In genomic region chr6:147040041-147040440, GRCh38 we compare ENCODE assay signal across 24 cellular contexts.
DNase-seq lines count a peak whose midpoint lies in the region; ATAC-seq and TF ChIP-seq lines count a peak whose summit lies in the region.
"Had no signal": no experiment of that assay in that cellular context is flagged by ENCODE, and none has a peak within 500 bp of the region (broad histone marks: within the 10 kb centered on the region; RNA-seq: fewer than 3 reads in every experiment).

No MANE protein-coding gene starts in this region.

- CTCF ChIA-PET in RWPE1 (lab: Yijun Ruan, JAX): no interaction called here

- no peaks in the 10 kb centered on the region for H3K27me3 Mint-ChIP-seq in osteocyte (ENCODE audit: unreplicated experiment)
- H3K27me3 Mint-ChIP-seq: activated T-cell treated with anti-CD3 and anti-CD28 coated beads, Interleukin-2, amount 50 U/mL, for 24 hours; CD4-positive, CD25-positive, alpha-beta regulatory T cell had no signal

- peak overlapping the region; percentile 72 for H3K9ac ChIP-seq in SK-N-MC (ENCODE audit: insufficient read length)

- H3K4me3 Mint-ChIP-seq in osteocyte (ENCODE audit: unreplicated experiment): no peak overlapping the region
- H3K4me3 Mint-ChIP-seq: activated T-cell treated with anti-CD3 and anti-CD28 coated beads, Interleukin-2, amount 50 U/mL, for 24 hours; CD4-positive, CD25-positive, alpha-beta regulatory T cell; naive thymus-derived CD8-positive, alpha-beta T cell had no signal

- TF ChIP-seq CTCF in AG10803 (conservative IDR thresholded peaks at IDR 0.05; ENCODE audit: low read length): no peak
- no peak for TF ChIP-seq CTCF in osteocyte (IDR thresholded peaks at IDR 0.05)
- no peak for TF ChIP-seq CTCF in RWPE1 (conservative IDR thresholded peaks at IDR 0.05; ENCODE audit: low read depth)
- no peak for TF ChIP-seq CTCF in omental fat pad (IDR thresholded peaks at IDR 0.05)

- ATAC-seq in omental fat pad (ENCODE audit: low FRiP score): no peak
- ATAC-seq in HG03097 (IDR thresholded peaks at IDR 0.05; ENCODE audit: low FRiP score, unreplicated experiment): no peak
- ATAC-seq: gastroesophageal sphincter; naive thymus-derived CD8-positive, alpha-beta T cell; Right ventricle myocardium inferior had no signal

- no peaks in the 10 kb centered on the region for H3K36me3 ChIP-seq in SK-N-MC (ENCODE audit: insufficient read depth, low read length)
- H3K36me3 ChIP-seq: gastroesophageal sphincter, ovary had no signal

- peak overlapping the region; percentile 63 for H3K27ac Mint-ChIP-seq in osteocyte (ENCODE audit: unreplicated experiment)
- H3K27ac Mint-ChIP-seq: activated T-cell treated with anti-CD3 and anti-CD28 coated beads, Interleukin-2, amount 50 U/mL, for 24 hours; naive thymus-derived CD8-positive, alpha-beta T cell had no signal

- POLR2A ChIA-PET in RWPE1 (lab: Yijun Ruan, JAX; ENCODE audit: low non-redundant PET): no interaction called here

- no peaks in the 10 kb centered on the region for H3K9me3 ChIP-seq in SK-N-MC (ENCODE audit: low read depth, low read length)
- H3K9me3 ChIP-seq: ovary had no signal

- H3K27ac ChIP-seq in SK-N-MC (peak overlapping the region; percentile 98), RWPE1 (no peak overlapping the region)
- H3K27ac ChIP-seq: epithelial cell of prostate, gastroesophageal sphincter, HL-60, ovary, VCaP had no signal

- DNase-seq in AG10803 (ENCODE audit: low read depth) (peak; percentile 90), SK-N-MC (ENCODE audit: low read depth, low spot score) (peak; percentile 62), fibroblast of gingiva (ENCODE audit: low read depth) (peak; percentile 86), osteocyte (ENCODE audit: extremely low spot score, unreplicated experiment) (no peak), RWPE1 (ENCODE audit: low spot score) (no peak), omental fat pad (ENCODE audit: low spot score) (no peak)
- no peak for DNase-seq in activated CD8-positive, alpha-beta memory T cell treated with anti-CD3 and anti-CD28 coated beads, Interleukin-2, amount 50 U/mL, for 48 hours
- DNase-seq: activated CD4-positive, alpha-beta T cell treated with anti-CD3 and anti-CD28 coated beads for 48 hours; activated gamma-delta T cell treated with Interleukin-2 at 50 U/mL for 16 hours; activated T-cell treated with anti-CD3 and anti-CD28 coated beads, Interleukin-2, amount 50 U/mL, for 24 hours; CD4-positive, CD25-positive, alpha-beta regulatory T cell; effector CD8-positive, alpha-beta T cell; Kasumi-1; naive thymus-derived CD8-positive, alpha-beta T cell; NCI-H1694; ovary; retina; stimulated activated CD4-positive, alpha-beta T cell treated with anti-CD3 and anti-CD28 coated beads, Interleukin-2, amount 100 ng/mL, for 48 hours had no signal

- peaks cover 23% of the 10 kb centered on the region for H3K4me1 Mint-ChIP-seq in osteocyte (ENCODE audit: unreplicated experiment)
- H3K4me1 Mint-ChIP-seq: CD4-positive, CD25-positive, alpha-beta regulatory T cell; naive thymus-derived CD8-positive, alpha-beta T cell had no signal

- no peaks in the 10 kb centered on the region for H3K36me3 Mint-ChIP-seq in osteocyte (ENCODE audit: unreplicated experiment)
- H3K36me3 Mint-ChIP-seq: CD4-positive, CD25-positive, alpha-beta regulatory T cell had no signal

- H3K4me3 ChIP-seq in AG10803 (ENCODE audit: low read length) (no peak overlapping the region), SK-N-MC (peak overlapping the region; percentile 61)
- H3K4me3 ChIP-seq: gastroesophageal sphincter, ovary had no signal

- peaks cover 11% of the 10 kb centered on the region for H3K9me3 Mint-ChIP-seq in osteocyte (ENCODE audit: unreplicated experiment)

Comparison
In these comparisons a context has a peak if more than half of its experiments do, and no peak if none do; other contexts are left out.
1. DNase-seq: peak in AG10803 (single experiment), SK-N-MC (single experiment) and fibroblast of gingiva (single experiment); none in osteocyte (single experiment), RWPE1 (single experiment), omental fat pad (single experiment) and activated CD8-positive, alpha-beta memory T cell treated with anti-CD3 and anti-CD28 coated beads, Interleukin-2, amount 50 U/mL, for 48 hours (single experiment).